Comparison of ENCODE assay signal across 8 cellular contexts in the genomic region with DNA sequence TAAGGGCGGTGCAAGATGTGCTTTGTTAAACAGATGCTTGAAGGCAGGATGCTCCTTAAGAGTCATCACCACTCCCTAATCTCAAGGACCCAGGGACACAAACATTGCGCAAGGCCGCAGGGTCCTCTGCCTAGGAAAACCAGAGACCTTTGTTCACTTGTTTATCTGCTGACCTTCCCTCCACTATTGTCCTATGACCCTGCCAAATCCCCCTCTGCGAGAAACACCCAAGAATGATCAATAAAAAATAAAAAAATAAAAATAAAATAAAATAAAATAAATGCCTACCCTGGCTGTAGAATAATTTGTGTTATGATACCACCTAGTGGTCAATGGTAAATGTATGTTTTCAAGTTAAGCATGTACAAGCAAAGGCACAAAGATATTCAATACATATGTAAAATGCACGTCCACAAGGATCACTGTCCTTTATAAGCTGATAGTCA. TPM values are rescaled to one million over a fixed set of nuclear protein-coding genes. Genes with fewer than 3 reads are reported as not detected.
DNase-seq lines count a peak whose midpoint lies in the region; ATAC-seq and TF ChIP-seq lines count a peak whose summit lies in the region.
"Not testable (repeated sequence)": the region's sequence is repeated elsewhere in the genome, so short reads cannot be mapped to it uniquely, and the experiment has no call there.

No MANE protein-coding gene starts in this region.

- peak; percentile 61 for TF ChIP-seq CTCF in CD14-positive monocyte (IDR thresholded peaks at IDR 0.05)
- TF ChIP-seq CTCF in NB4 (IDR thresholded peaks at IDR 0.05; ENCODE audit: low read depth, low read length); foreskin fibroblast (IDR thresholded peaks at IDR 0.05; ENCODE audit: low read depth, low read length): not testable (repeated sequence)
- TF ChIP-seq CTCF in astrocyte of the spinal cord (IDR thresholded peaks at IDR 0.05; ENCODE audit: low read depth, low read length) = peak; percentile 23
- peak; percentile 45 for TF ChIP-seq CTCF in lung (IDR thresholded peaks at IDR 0.05; ENCODE audit: control extremely low read depth, extremely low read depth)
- TF ChIP-seq CTCF in spleen (IDR thresholded peaks at IDR 0.05 in 8 of 11, conservative IDR thresholded peaks at IDR 0.05 in 3 of 11) = peak; percentile 22 to 68 (median 58)

- H3K4me3 ChIP-seq in NB4 (ENCODE audit: low read depth, low read length); astrocyte of the spinal cord (ENCODE audit: low read depth, low read length); foreskin fibroblast (ENCODE audit: low read depth in 1 of 2, low read length in 2 of 2); lung; spleen: not testable (repeated sequence)

- intact Hi-C loops in CD14-positive monocyte (cut with micrococcal nuclease) (loop anchor here in 1 of 2 donors (10.0 kb wide), 1 partner anchor 290 kb away; no protein-coding TSS in a partner anchor), spleen (cut with DNase I; ENCODE audit: low total_unique reads) (loop anchor here (10.0 kb wide), 1 partner anchor 360 kb away; no protein-coding TSS in a partner anchor)

- not testable (repeated sequence) for H3K4me1 Mint-ChIP-seq in CD14-positive monocyte

- H3K9me3 ChIP-seq in lung (ENCODE audit: control insufficient read depth in 2 of 2, insufficient read depth in 1 of 2, low read length in 1 of 2); spleen: not testable (repeated sequence)

- H3K4me3 Mint-ChIP-seq in CD14-positive monocyte = not testable (repeated sequence)

- not testable (repeated sequence) for H3K27ac Mint-ChIP-seq in CD14-positive monocyte

- not testable (repeated sequence) for H3K4me1 ChIP-seq in lung (ENCODE audit: control insufficient read depth in 2 of 2, insufficient read depth in 2 of 2, low read length in 2 of 2); spleen

- not testable (repeated sequence) for H3K27me3 Mint-ChIP-seq in CD14-positive monocyte (ENCODE audit: low read depth in 3 of 3)

- not testable (repeated sequence) for H3K27ac ChIP-seq in lung (ENCODE audit: low read depth in 1 of 2, low read length in 1 of 2); spleen

- not testable (repeated sequence) for H3K27me3 ChIP-seq in lung (ENCODE audit: control insufficient read depth, insufficient read depth); spleen (replicated peaks in 1 of 7)

- in situ Hi-C loops in astrocyte of the spinal cord (cut with HindIII; ENCODE audit: low sequenced_read_pairs) = not testable (repeated sequence)

- ATAC-seq in GM21723 (IDR thresholded peaks at IDR 0.05; ENCODE audit: unreplicated experiment) = peak; percentile 61
- peak; percentile 83 for ATAC-seq in lung (ENCODE audit: insufficient read depth, low FRiP score)

- WGBS in lung, 2 donors = 30 to 51% methylated on average over 5 of the region's 5 CpGs
- WGBS in spleen, 5 donors = 35 to 48% (median 44%) methylated on average over 5 of the region's 5 CpGs

- not testable (repeated sequence) for DNase-seq in CD14-positive monocyte (ENCODE audit: low spot score); spleen
- DNase-seq in NB4 (ENCODE audit: low read depth) (peak; percentile 52), RKO (ENCODE audit: low spot score) (peak; percentile 71), astrocyte of the spinal cord (ENCODE audit: low read depth, low spot score) (peak; percentile 53), foreskin fibroblast (peak; percentile 11 to 67), lung (ENCODE audit: low spot score) (peak; percentile 42)

- not testable (repeated sequence) for H3K36me3 ChIP-seq in lung (ENCODE audit: control insufficient read depth in 2 of 2, insufficient read depth in 2 of 2, low read length in 2 of 2); spleen

- not testable (repeated sequence) for H3K36me3 Mint-ChIP-seq in CD14-positive monocyte

- H3K9me3 Mint-ChIP-seq in CD14-positive monocyte = not testable (repeated sequence)

- not testable (repeated sequence) for TF ChIP-seq POLR2A in NB4 (IDR thresholded peaks at IDR 0.05; ENCODE audit: extremely low read depth, insufficient read length); spleen (IDR thresholded peaks at IDR 0.05)

RNA-seq across cellular contexts. Expression of gene CNOT10, which starts 20.3 kb away (rescaled TPM):
- polyA plus RNA-seq in CD14-positive monocyte (10 to 100 TPM; 17.9 to 21.5 TPM), lung (10 to 100 TPM; 14.1 to 14.4 TPM), spleen (10 to 100 TPM; 19.2 to 19.8 (median 19.3) TPM)
- total RNA-seq in lung (10 to 100 TPM; 29.9 to 57.5 TPM), spleen (10 to 100 TPM; 32.1 to 48.3 (median 39.0) TPM)
